13 cellular contexts compared by ENCODE assay signal in the genomic region with DNA sequence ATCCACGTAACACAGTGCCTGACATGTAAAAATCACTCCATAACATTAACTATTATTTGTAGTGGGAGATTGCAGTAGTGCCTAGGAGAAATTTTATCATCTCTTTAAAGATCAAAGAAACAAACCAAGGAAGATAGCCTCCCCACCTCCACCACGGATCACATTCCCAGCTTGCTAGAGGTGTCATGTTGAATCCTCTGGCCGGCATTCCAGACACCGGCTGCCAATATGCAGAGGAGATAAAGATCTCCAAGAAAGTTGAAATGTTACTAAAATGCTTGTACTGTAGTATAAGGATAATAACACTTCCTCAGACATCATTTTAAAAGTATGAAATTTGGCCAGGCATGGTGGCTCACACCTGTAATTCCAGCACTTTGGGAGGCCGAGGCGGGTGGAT. TPM values are rescaled to one million over a fixed set of nuclear protein-coding genes. Genes with fewer than 3 reads are reported as not detected.
DNase-seq lines count a peak whose midpoint lies in the region; ATAC-seq lines count a peak whose summit lies in the region.
"Had no signal": no experiment of that assay in that cellular context is flagged by ENCODE, and none has a peak within 500 bp of the region (broad histone marks: within the 10 kb centered on the region; RNA-seq: fewer than 3 reads in every experiment).

No MANE protein-coding gene starts in this region.

- no peak overlapping the region for H2AK5ac ChIP-seq in mesendoderm (ENCODE audit: low read length)

- no peak overlapping the region for H3K9ac ChIP-seq in mesendoderm (ENCODE audit: low read length)

- no peaks in the 10 kb centered on the region for H3K36me3 Mint-ChIP-seq in activated naive CD8-positive, alpha-beta T cell
- H3K36me3 Mint-ChIP-seq in activated naive CD8-positive, alpha-beta T cell treated with anti-CD3 and anti-CD28 coated beads, Interleukin-2, amount 50 U/mL, for 24 hours (ENCODE audit: low read depth), result no peaks in the 10 kb centered on the region

- no peak overlapping the region for H2BK15ac ChIP-seq in mesendoderm (replicated peaks; ENCODE audit: low read depth)

- peak overlapping the region; percentile 37 for H3K27ac Mint-ChIP-seq in activated naive CD8-positive, alpha-beta T cell
- no peak overlapping the region for H3K27ac Mint-ChIP-seq in activated naive CD8-positive, alpha-beta T cell treated with anti-CD3 and anti-CD28 coated beads, Interleukin-2, amount 50 U/mL, for 24 hours

- H3K36me3 ChIP-seq in SJSA1, result no peaks in the 10 kb centered on the region
- H3K36me3 ChIP-seq in mesendoderm (ENCODE audit: control insufficient read depth, insufficient read depth, low read length), result no peaks in the 10 kb centered on the region

- H3K4me3 Mint-ChIP-seq in activated naive CD8-positive, alpha-beta T cell, result no peak overlapping the region
- H3K4me3 Mint-ChIP-seq in activated naive CD8-positive, alpha-beta T cell treated with anti-CD3 and anti-CD28 coated beads, Interleukin-2, amount 50 U/mL, for 24 hours, result no peak overlapping the region

- H3K79me1 ChIP-seq in mesendoderm (ENCODE audit: low read length), result no peaks in the 10 kb centered on the region

- H2BK5ac ChIP-seq in mesendoderm (ENCODE audit: low read length), result no peak overlapping the region

- H3K4me1 Mint-ChIP-seq in activated naive CD8-positive, alpha-beta T cell (ENCODE audit: low read depth), result peaks cover 71% of the 10 kb centered on the region
- H3K4me1 Mint-ChIP-seq in activated naive CD8-positive, alpha-beta T cell treated with anti-CD3 and anti-CD28 coated beads, Interleukin-2, amount 50 U/mL, for 24 hours, result peaks cover 62% of the 10 kb centered on the region

- H3K27me3 ChIP-seq in SJSA1 (replicated peaks), result no peaks in the 10 kb centered on the region
- H3K27me3 ChIP-seq in mesendoderm (ENCODE audit: insufficient read depth, low read length, poor library complexity), result no peaks in the 10 kb centered on the region

- H3K27ac ChIP-seq in SJSA1 (peak overlapping the region; percentile 44; the same call in 1 of the 2 replicates), mesendoderm (ENCODE audit: low read depth, low read length) (no peak overlapping the region)
- H3K27ac ChIP-seq: HL-60 had no signal

- no CpG with 5 or more reads among the region's 6 CpGs for WGBS in mesendoderm (ENCODE audit: extremely low coverage, insufficient coverage, low lambda C conversion rate)

- no peak for ATAC-seq in activated naive CD8-positive, alpha-beta T cell treated with anti-CD3 and anti-CD28 coated beads, Interleukin-2, amount 50 U/mL, for 24 hours
- ATAC-seq in GM18502 (IDR thresholded peaks at IDR 0.05; ENCODE audit: poor library complexity, unreplicated experiment), result no peak
- ATAC-seq: Right ventricle myocardium inferior had no signal

- H3K18ac ChIP-seq in mesendoderm (ENCODE audit: low read length), result no peak overlapping the region

- no peak for DNase-seq in activated naive CD8-positive, alpha-beta T cell treated with anti-CD3 and anti-CD28 coated beads, Interleukin-2, amount 50 U/mL, for 24 hours
- DNase-seq in SJSA1 (ENCODE audit: low read depth in 1 of 2, low spot score in 2 of 2), result no peak
- DNase-seq in mesendoderm, result peak; percentile 60
- no peak for DNase-seq in amygdala (lab: John Stamatoyannopoulos, UW)
- DNase-seq in NCI-H1694 treated with DMSO at 0.1 percent for 48 hours (lab: John Stamatoyannopoulos, UW), result no peak
- DNase-seq: AML-193, GOT3, NCI-H1092, NCI-H345 had no signal

- H3K9me3 ChIP-seq in SJSA1 (replicated peaks), result no peaks in the 10 kb centered on the region

- H3K4me1 ChIP-seq in SJSA1 (replicated peaks) (peaks cover 51% of the 10 kb centered on the region), mesendoderm (ENCODE audit: control insufficient read depth, low read depth, low read length) (no peaks in the 10 kb centered on the region)

- H3K79me2 ChIP-seq in mesendoderm (ENCODE audit: control insufficient read depth, insufficient read depth, low read length), result no peaks in the 10 kb centered on the region

- H3K27me3 Mint-ChIP-seq in activated naive CD8-positive, alpha-beta T cell, result no peaks in the 10 kb centered on the region
- H3K27me3 Mint-ChIP-seq in activated naive CD8-positive, alpha-beta T cell treated with anti-CD3 and anti-CD28 coated beads, Interleukin-2, amount 50 U/mL, for 24 hours, result no peaks in the 10 kb centered on the region

- no peak overlapping the region for H3K4me2 ChIP-seq in mesendoderm (ENCODE audit: low read length)

- H3K9me3 Mint-ChIP-seq in activated naive CD8-positive, alpha-beta T cell (ENCODE audit: low read depth), result no peaks in the 10 kb centered on the region
- no peaks in the 10 kb centered on the region for H3K9me3 Mint-ChIP-seq in activated naive CD8-positive, alpha-beta T cell treated with anti-CD3 and anti-CD28 coated beads, Interleukin-2, amount 50 U/mL, for 24 hours

- H3K4me3 ChIP-seq in SJSA1, result no peak overlapping the region
- no peak overlapping the region for H3K4me3 ChIP-seq in mesendoderm (ENCODE audit: low read length)

- H3K4ac ChIP-seq in mesendoderm (ENCODE audit: low read depth, low read length), result no peak overlapping the region

- H4K5ac ChIP-seq in mesendoderm (ENCODE audit: low read length), result no peak overlapping the region

- H3K56ac ChIP-seq in mesendoderm (ENCODE audit: low read length), result no peak overlapping the region

- H4K8ac ChIP-seq in mesendoderm (ENCODE audit: low read depth, low read length), result no peak overlapping the region

- H3K23ac ChIP-seq in mesendoderm (ENCODE audit: low read length), result no peak overlapping the region

- no peak overlapping the region for H2BK120ac ChIP-seq in mesendoderm (ENCODE audit: low read depth, low read length)

RNA-seq across cellular contexts. Expression of a gene that starts 6.1 kb away (rescaled TPM):
- total RNA-seq in SJSA1 (2014; rRNA removed; shearing (Covaris generic)), result 54.3 and 78.8 TPM in 2 replicates
- 15.4 TPM for polyA plus RNA-seq in mesendoderm (2013, experiment 1 of 2)
- 16.0 TPM for polyA plus RNA-seq in mesendoderm (2013, experiment 2 of 2)
